ENCODE assay signal across 10 cellular contexts in genomic region chr14:79809849-79810612, GRCh38.
DNase-seq lines count a peak whose midpoint lies in the region; ATAC-seq and TF ChIP-seq lines count a peak whose summit lies in the region.
"Had no signal": no experiment of that assay in that cellular context is flagged by ENCODE, and none has a peak within 500 bp of the region (broad histone marks: within the 10 kb centered on the region; RNA-seq: fewer than 3 reads in every experiment).

No MANE protein-coding gene starts in this region.

- H3K27me3 ChIP-seq in DND-41 (ENCODE audit: insufficient read depth, low read length, poor library complexity) (no peaks in the 10 kb centered on the region), WERI-Rb-1 (ENCODE audit: insufficient read depth, low read depth, severe bottlenecking) (no peaks in the 10 kb centered on the region), MG63 (no peaks in the 10 kb centered on the region)

- H3K4me2 ChIP-seq in DND-41 (ENCODE audit: insufficient read depth, low read length) = no peak overlapping the region

- H3K79me2 ChIP-seq in DND-41 (ENCODE audit: insufficient read depth, low read length) = no peaks in the 10 kb centered on the region

- no peaks in the 10 kb centered on the region for H3K36me3 ChIP-seq in DND-41 (ENCODE audit: insufficient read depth, low read length)
- H3K36me3 ChIP-seq in WERI-Rb-1 = no peaks in the 10 kb centered on the region
- no peaks in the 10 kb centered on the region for H3K36me3 ChIP-seq in MG63

- no peak overlapping the region for H3K9ac ChIP-seq in DND-41 (ENCODE audit: low read depth, low read length)

- intact Hi-C loops in Right ventricle myocardium superior (cut with DNase I) = no loop called here

- H3K27ac ChIP-seq in DND-41 (ENCODE audit: low read length) = no peak overlapping the region
- H3K27ac ChIP-seq in WERI-Rb-1 = no peak overlapping the region

- ATAC-seq in DND-41 (ENCODE audit: insufficient read depth, low read depth) (peak; percentile 64; the same call in 2 of the 3 replicates), Right ventricle myocardium superior (ENCODE audit: poor library complexity) (no peak), GM21737 (IDR thresholded peaks at IDR 0.05; ENCODE audit: unreplicated experiment) (no peak), HG03354 (IDR thresholded peaks at IDR 0.05; ENCODE audit: poor library complexity, severe bottlenecking, unreplicated experiment) (no peak)
- ATAC-seq: T-helper 17 cell had no signal

- peak; percentile 11 for DNase-seq in DND-41
- peak; percentile 18 for DNase-seq in MV-4-11 (lab: John Stamatoyannopoulos, UW)
- peak; percentile 39 for DNase-seq in WERI-Rb-1
- DNase-seq in myocyte (ENCODE audit: low read depth) = peak; percentile 9
- no peak for DNase-seq in Right ventricle myocardium superior
- DNase-seq in MG63 = no peak
- DNase-seq: aorta, T-helper 17 cell had no signal

- H3K4me1 ChIP-seq in DND-41 (ENCODE audit: insufficient read depth, low read length) = peaks cover 3% of the 10 kb centered on the region; the same call in 1 of the 2 replicates

- H3K9me3 ChIP-seq in DND-41 (ENCODE audit: insufficient read depth, low read length, severe bottlenecking) = no peaks in the 10 kb centered on the region
- no peaks in the 10 kb centered on the region for H3K9me3 ChIP-seq in WERI-Rb-1 (ENCODE audit: severe bottlenecking)
- no peaks in the 10 kb centered on the region for H3K9me3 ChIP-seq in MG63

- no peak overlapping the region for H3K4me3 ChIP-seq in DND-41 (ENCODE audit: low read depth in 1 of 2, low read length in 2 of 2)
- H3K4me3 ChIP-seq in WERI-Rb-1 (ENCODE audit: low read depth, low read length) = no peak overlapping the region
- H3K4me3 ChIP-seq in MG63 = no peak overlapping the region

- peak; percentile 52 for TF ChIP-seq CTCF in DND-41 (IDR thresholded peaks at IDR 0.05; ENCODE audit: borderline replicate concordance, extremely low read depth, low read length, poor library complexity, severe bottlenecking)
- TF ChIP-seq CTCF in WERI-Rb-1 (IDR thresholded peaks at IDR 0.05; ENCODE audit: low read depth, low read length) = peak; percentile 49

- H4K20me1 ChIP-seq in DND-41 (ENCODE audit: insufficient read depth, low read length) = no peaks in the 10 kb centered on the region

- no peak overlapping the region for H2AFZ ChIP-seq in DND-41 (ENCODE audit: low read depth, low read length)

Comparison
In these comparisons a context has a peak if more than half of its experiments do, and no peak if none do; other contexts are left out.
1. DNase-seq: peak in DND-41 (single experiment), MV-4-11 (single experiment), WERI-Rb-1 (single experiment) and myocyte (single experiment); none in Right ventricle myocardium superior (single experiment) and MG63 (single experiment).